Comparison of ENCODE assay signal across 11 cellular contexts in genomic region chr12:47078086-47078395, GRCh38. TPM values are rescaled to one million over a fixed set of nuclear protein-coding genes. Genes with fewer than 3 reads are reported as not detected.
A peak's percentile ranks its signal among the peaks of the same experiment; 100 is the strongest.
DNase-seq lines count a peak whose midpoint lies in the region; ATAC-seq and TF ChIP-seq lines count a peak whose summit lies in the region.
"Had no signal": no experiment of that assay in that cellular context is flagged by ENCODE, and none has a peak within 500 bp of the region (broad histone marks: within the 10 kb centered on the region; RNA-seq: fewer than 3 reads in every experiment).

No MANE protein-coding gene starts in this region.

- WGBS in transverse colon (ENCODE audit: low coverage in 1 of 2), 2 donors: 74 to 92% methylated on average over 7 to 8 of the region's 8 CpGs

- no peaks in the 10 kb centered on the region for H3K9me3 Mint-ChIP-seq in activated T-cell treated with anti-CD3 and anti-CD28 coated beads, Interleukin-2, amount 50 U/mL, for 4 hours
- no peaks in the 10 kb centered on the region for H3K9me3 Mint-ChIP-seq in activated naive CD8-positive, alpha-beta T cell treated with anti-CD3 and anti-CD28 coated beads, Interleukin-2, amount 10 ng/mL, durations not matched to agents 7 days and 5 days
- H3K9me3 Mint-ChIP-seq in memory B cell: no peaks in the 10 kb centered on the region

- peaks cover 12% of the 10 kb centered on the region for H3K27me3 ChIP-seq in transverse colon
- H3K27me3 ChIP-seq: gastroesophageal sphincter had no signal

- POLR2A ChIA-PET in activated naive CD8-positive, alpha-beta T cell treated with anti-CD3 and anti-CD28 coated beads, Interleukin-2, amount 10 ng/mL, durations not matched to agents 7 days and 5 days (lab: Charles Lee): interaction anchor here (1.4 to 9.1 kb wide), 5 partner anchors 8 to 318 kb away, joined by 3 to 258 read pairs (median 24); no protein-coding TSS in a partner anchor

- no peak for DNase-seq in activated T-cell treated with anti-CD3 and anti-CD28 coated beads, Interleukin-2, amount 50 U/mL, for 4 hours
- DNase-seq in activated T-cell treated with anti-CD3 and anti-CD28 coated beads, Interleukin-2, amount 50 U/mL, for 1 hour: no peak
- DNase-seq in activated naive CD8-positive, alpha-beta T cell treated with anti-CD3 and anti-CD28 coated beads, Interleukin-2, amount 10 ng/mL, durations not matched to agents 7 days and 5 days: no peak
- no peak for DNase-seq in memory B cell (ENCODE audit: low spot score in 2 of 2)
- DNase-seq in transverse colon: no peak
- DNase-seq in caudate nucleus (lab: John Stamatoyannopoulos, UW): no peak
- no peak for DNase-seq in anterior cingulate cortex (lab: John Stamatoyannopoulos, UW)
- DNase-seq in RKO (ENCODE audit: low spot score): no peak

- no peak for TF ChIP-seq EP300 in transverse colon (IDR thresholded peaks at IDR 0.05; ENCODE audit: low read depth)

- no peaks in the 10 kb centered on the region for H3K36me3 ChIP-seq in transverse colon
- H3K36me3 ChIP-seq: BLaER1 treated with 17β-estradiol and CSF1 and Interleukin-3, amounts not matched to agents 10 nM and 100 nM; gastroesophageal sphincter had no signal

- peaks cover 8% of the 10 kb centered on the region for H3K36me3 Mint-ChIP-seq in activated T-cell treated with anti-CD3 and anti-CD28 coated beads, Interleukin-2, amount 50 U/mL, for 4 hours (ENCODE audit: insufficient read depth)
- H3K36me3 Mint-ChIP-seq in activated naive CD8-positive, alpha-beta T cell treated with anti-CD3 and anti-CD28 coated beads, Interleukin-2, amount 10 ng/mL, durations not matched to agents 7 days and 5 days: peaks cover 9% of the 10 kb centered on the region
- peaks cover 1% of the 10 kb centered on the region for H3K36me3 Mint-ChIP-seq in memory B cell

- ATAC-seq in activated T-cell treated with anti-CD3 and anti-CD28 coated beads, Interleukin-2, amount 50 U/mL, for 4 hours: no peak
- no peak for ATAC-seq in activated naive CD8-positive, alpha-beta T cell treated with anti-CD3 and anti-CD28 coated beads, Interleukin-2, amount 10 ng/mL, durations not matched to agents 7 days and 5 days (ENCODE audit: low read depth)
- ATAC-seq in memory B cell (ENCODE audit: low read depth): no peak
- ATAC-seq: gastroesophageal sphincter had no signal

- no peaks in the 10 kb centered on the region for H3K9me3 ChIP-seq in transverse colon
- H3K9me3 ChIP-seq: BLaER1 treated with 17β-estradiol and CSF1 and Interleukin-3, amounts not matched to agents 10 nM and 100 nM; gastroesophageal sphincter had no signal

- peak overlapping the region; percentile 18 for H3K27ac Mint-ChIP-seq in activated naive CD8-positive, alpha-beta T cell treated with anti-CD3 and anti-CD28 coated beads, Interleukin-2, amount 10 ng/mL, durations not matched to agents 7 days and 5 days
- no peak overlapping the region for H3K27ac Mint-ChIP-seq in memory B cell

- in situ Hi-C loops in transverse colon (cut with MboI; ENCODE audit: low pct_ligation_motif_present in 1 of 4, low pct_unique_long_range_greater_than_20kb in 1 of 4, low sequenced_read_pairs in 3 of 4): no loop called here

- peaks cover 0 to 38% (median 3%) of the 10 kb centered on the region in 4 donors for H3K4me1 ChIP-seq in transverse colon

- peak overlapping the region in 2 of 4 donors; percentile 68 to 82 for H3K4me3 ChIP-seq in transverse colon

- H3K4me1 Mint-ChIP-seq in activated T-cell treated with anti-CD3 and anti-CD28 coated beads, Interleukin-2, amount 50 U/mL, for 4 hours (ENCODE audit: low read depth): peaks cover 58% of the 10 kb centered on the region
- H3K4me1 Mint-ChIP-seq in activated naive CD8-positive, alpha-beta T cell treated with anti-CD3 and anti-CD28 coated beads, Interleukin-2, amount 10 ng/mL, durations not matched to agents 7 days and 5 days: peaks cover 38% of the 10 kb centered on the region
- peaks cover 23% of the 10 kb centered on the region for H3K4me1 Mint-ChIP-seq in memory B cell

- H3K27me3 Mint-ChIP-seq in activated T-cell treated with anti-CD3 and anti-CD28 coated beads, Interleukin-2, amount 50 U/mL, for 4 hours (ENCODE audit: low read depth): no peaks in the 10 kb centered on the region
- no peaks in the 10 kb centered on the region for H3K27me3 Mint-ChIP-seq in activated naive CD8-positive, alpha-beta T cell treated with anti-CD3 and anti-CD28 coated beads, Interleukin-2, amount 10 ng/mL, durations not matched to agents 7 days and 5 days
- H3K27me3 Mint-ChIP-seq in memory B cell: no peaks in the 10 kb centered on the region

- TF ChIP-seq CTCF in transverse colon (IDR thresholded peaks at IDR 0.05): no peak

- TF ChIP-seq POLR2A in transverse colon (IDR thresholded peaks at IDR 0.05): no peak

- H3K4me3 Mint-ChIP-seq in activated T-cell treated with anti-CD3 and anti-CD28 coated beads, Interleukin-2, amount 50 U/mL, for 4 hours: peak overlapping the region; percentile 99
- H3K4me3 Mint-ChIP-seq in activated naive CD8-positive, alpha-beta T cell treated with anti-CD3 and anti-CD28 coated beads, Interleukin-2, amount 10 ng/mL, durations not matched to agents 7 days and 5 days: peak overlapping the region; percentile 96
- H3K4me3 Mint-ChIP-seq in memory B cell: peak overlapping the region; percentile 15

- peak overlapping the region in 3 of 4 donors; percentile 88 to 93 (median 88) for H3K27ac ChIP-seq in transverse colon
- H3K27ac ChIP-seq in caudate nucleus (ENCODE audit: low read depth, low read length): no peak overlapping the region
- H3K27ac ChIP-seq: BLaER1 treated with 17β-estradiol and CSF1 and Interleukin-3, amounts not matched to agents 10 nM and 100 nM; KMS-11 had no signal

- intact Hi-C loops in transverse colon (cut with DNase I; ENCODE audit: low total_unique reads): no loop called here

RNA-seq across cellular contexts. Expression of gene PCED1B, which starts 1.4 kb away (rescaled TPM):
- 10 to 100 TPM; 57.1 to 78.2 (median 71.2) TPM for total RNA-seq in activated T-cell treated with anti-CD3 and anti-CD28 coated beads, Interleukin-2, amount 50 U/mL, for 4 hours
- total RNA-seq in activated naive CD8-positive, alpha-beta T cell treated with anti-CD3 and anti-CD28 coated beads, Interleukin-2, amount 10 ng/mL, durations not matched to agents 7 days and 5 days: 100 to 1,000 TPM; 102 to 104 TPM
- total RNA-seq in transverse colon: 10 to 100 TPM in 1 of 4 donors, 1 to 10 TPM in 2, not detected in 1; 2.7 to 52.0 (median 3.0) TPM

RNA-seq across cellular contexts. Expression of gene AMIGO2, which starts 1.7 kb away (rescaled TPM):
- 10 to 100 TPM; 27.8 to 39.7 (median 30.4) TPM for total RNA-seq in activated T-cell treated with anti-CD3 and anti-CD28 coated beads, Interleukin-2, amount 50 U/mL, for 4 hours
- 10 to 100 TPM; 20.2 to 20.5 TPM for total RNA-seq in activated naive CD8-positive, alpha-beta T cell treated with anti-CD3 and anti-CD28 coated beads, Interleukin-2, amount 10 ng/mL, durations not matched to agents 7 days and 5 days
- 1 to 10 TPM; 4.5 to 6.7 (median 6.6) TPM for total RNA-seq in transverse colon

Comparison
In these comparisons a context has a peak if more than half of its experiments do, and no peak if none do; other contexts are left out.
1. H3K4me3 Mint-ChIP-seq: peak in every context shown above with its lines; median percentile 99 in activated T-cell treated with anti-CD3 and anti-CD28 coated beads, Interleukin-2, amount 50 U/mL, for 4 hours; 96 in activated naive CD8-positive, alpha-beta T cell treated with anti-CD3 and anti-CD28 coated beads, Interleukin-2, amount 10 ng/mL, durations not matched to agents 7 days and 5 days; 15 in memory B cell.